In the genomic region with DNA sequence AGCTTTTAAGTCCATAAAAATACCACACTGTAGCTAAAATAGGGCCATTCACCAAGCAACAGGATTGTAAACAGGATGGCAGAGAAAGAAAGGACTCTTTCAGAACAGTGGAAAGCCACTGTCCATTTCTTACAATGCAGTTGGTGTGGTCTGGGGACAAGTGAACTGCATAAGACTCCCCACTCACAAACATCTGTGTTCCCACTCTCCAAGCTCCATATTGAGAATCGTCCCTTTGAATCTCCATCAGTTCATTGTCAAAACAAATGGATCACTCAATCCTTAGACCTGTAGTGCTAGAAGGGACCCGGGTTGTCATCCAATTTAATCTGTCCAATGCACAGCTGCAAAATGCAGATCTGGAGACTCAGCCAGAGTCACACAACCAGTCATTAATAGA, we compare ENCODE assay signal across 16 cellular contexts.
A peak's percentile ranks its signal among the peaks of the same experiment; 100 is the strongest.
DNase-seq lines count a peak whose midpoint lies in the region; ATAC-seq and TF ChIP-seq lines count a peak whose summit lies in the region.
"Had no signal": no experiment of that assay in that cellular context is flagged by ENCODE, and none has a peak within 500 bp of the region (broad histone marks: within the 10 kb centered on the region; RNA-seq: fewer than 3 reads in every experiment).

No MANE protein-coding gene starts in this region.

- no peak for ATAC-seq in GM23338
- no peak for ATAC-seq in activated CD8-positive, alpha-beta T cell treated with anti-CD3 and anti-CD28 coated beads for 36 hours
- ATAC-seq: K562 had no signal

- H3K4me3 ChIP-seq in GM23338 = no peak overlapping the region
- H3K4me3 ChIP-seq: K562 had no signal

- no peak overlapping the region for H3K4me3 Mint-ChIP-seq in GM23338
- no peak overlapping the region for H3K4me3 Mint-ChIP-seq in activated CD8-positive, alpha-beta T cell treated with anti-CD3 and anti-CD28 coated beads for 36 hours
- H3K4me3 Mint-ChIP-seq: CD4-positive, alpha-beta T cell had no signal

- POLR2A ChIA-PET in activated CD8-positive, alpha-beta T cell treated with anti-CD3 and anti-CD28 coated beads for 36 hours (lab: Charles Lee) = no interaction called here

- peaks cover 5% of the 10 kb centered on the region for H3K27me3 Mint-ChIP-seq in GM23338 (ENCODE audit: insufficient read depth, low read depth, poor library complexity)
- peaks cover 2% of the 10 kb centered on the region for H3K27me3 Mint-ChIP-seq in activated CD8-positive, alpha-beta T cell treated with anti-CD3 and anti-CD28 coated beads for 36 hours
- H3K27me3 Mint-ChIP-seq: CD4-positive, alpha-beta T cell had no signal

- no peak overlapping the region for H3K4me2 ChIP-seq in GM23338

- H2AFZ ChIP-seq in GM23338 = peak overlapping the region; percentile 52

- H3K27me3 ChIP-seq in GM23338 (ENCODE audit: insufficient read depth) = no peaks in the 10 kb centered on the region

- H3K36me3 ChIP-seq in GM23338 (ENCODE audit: insufficient read depth) = no peaks in the 10 kb centered on the region

- H3F3A ChIP-seq in GM23338 (replicated peaks; ENCODE audit: low read depth) = no peaks in the 10 kb centered on the region

- no peak overlapping the region for H3K27ac Mint-ChIP-seq in GM23338
- H3K27ac Mint-ChIP-seq in activated CD8-positive, alpha-beta T cell treated with anti-CD3 and anti-CD28 coated beads for 36 hours = no peak overlapping the region
- H3K27ac Mint-ChIP-seq: CD4-positive, alpha-beta T cell had no signal

- H3K9me3 Mint-ChIP-seq in GM23338 = no peaks in the 10 kb centered on the region
- H3K9me3 Mint-ChIP-seq in activated CD8-positive, alpha-beta T cell treated with anti-CD3 and anti-CD28 coated beads for 36 hours = no peaks in the 10 kb centered on the region
- H3K9me3 Mint-ChIP-seq: CD4-positive, alpha-beta T cell had no signal

- CTCF ChIA-PET in activated CD8-positive, alpha-beta T cell treated with anti-CD3 and anti-CD28 coated beads for 36 hours (lab: Charles Lee) = no interaction called here

- DNase-seq in GM23338 (ENCODE audit: low spot score) = no peak
- DNase-seq in caudate nucleus (lab: John Stamatoyannopoulos, UW) = peak in 39 of 61 donors; percentile 4 to 79 (median 36)
- peak; percentile 87 for DNase-seq in midbrain (lab: John Stamatoyannopoulos, UW)
- peak in 40 of 49 donors; percentile 1 to 81 (median 24) for DNase-seq in substantia nigra (lab: John Stamatoyannopoulos, UW)
- DNase-seq in SHP77 treated with DMSO at 0.1 percent for 48 hours (lab: John Stamatoyannopoulos, UW) = no peak
- DNase-seq in activated CD8-positive, alpha-beta T cell treated with anti-CD3 and anti-CD28 coated beads for 36 hours = no peak
- DNase-seq in DMS 273 treated with DMSO at 0.1 percent for 48 hours (lab: John Stamatoyannopoulos, UW) = no peak
- DNase-seq in NCI-H2081 treated with DMSO at 0.1 percent for 48 hours (lab: John Stamatoyannopoulos, UW) = no peak
- DNase-seq: CD4-positive, alpha-beta T cell; DND-41; GDM1; MV-4-11; NCI-H1417; NCI-H187 treated with DMSO at 0.1 percent for 48 hours; SIG-M5 had no signal

- H3K4me1 Mint-ChIP-seq in GM23338 = peaks cover 12% of the 10 kb centered on the region; the same call in 2 of the 3 replicates
- H3K4me1 Mint-ChIP-seq in activated CD8-positive, alpha-beta T cell treated with anti-CD3 and anti-CD28 coated beads for 36 hours (ENCODE audit: low read depth) = no peaks in the 10 kb centered on the region

- no peak for TF ChIP-seq CTCF in GM23338 (conservative IDR thresholded peaks at IDR 0.05; ENCODE audit: low read depth in 2 of 2)
- no peak for TF ChIP-seq CTCF in activated CD8-positive, alpha-beta T cell treated with anti-CD3 and anti-CD28 coated beads for 36 hours (IDR thresholded peaks at IDR 0.05)

- H3K9me2 ChIP-seq in GM23338 (ENCODE audit: insufficient read depth) = peaks cover 17% of the 10 kb centered on the region

- intact Hi-C loops in activated CD8-positive, alpha-beta T cell treated with anti-CD3 and anti-CD28 coated beads for 36 hours (cut with micrococcal nuclease) = no loop called here

- no peaks in the 10 kb centered on the region for H3K79me2 ChIP-seq in GM23338 (replicated peaks; ENCODE audit: insufficient read depth)

- H3K27ac ChIP-seq in GM23338 (ENCODE audit: low read depth) (no peak overlapping the region), caudate nucleus (ENCODE audit: low read depth, low read length) (no peak overlapping the region), substantia nigra (ENCODE audit: low read depth, low read length, poor library complexity, severe bottlenecking) (no peak overlapping the region)

- no peaks in the 10 kb centered on the region for H4K20me1 ChIP-seq in GM23338 (replicated peaks; ENCODE audit: insufficient read depth)

- peaks cover 5% of the 10 kb centered on the region for H3K4me1 ChIP-seq in GM23338 (ENCODE audit: insufficient read depth)

- no peaks in the 10 kb centered on the region for H3K36me3 Mint-ChIP-seq in GM23338 (ENCODE audit: low read depth)
- H3K36me3 Mint-ChIP-seq in activated CD8-positive, alpha-beta T cell treated with anti-CD3 and anti-CD28 coated beads for 36 hours (ENCODE audit: low read depth) = no peaks in the 10 kb centered on the region

TF ChIP-seq in GM23338, 12 proteins besides CTCF, POLR2A, EP300 and RAD21 (continues in another document):
- TF ChIP-seq STAT1 (IDR thresholded peaks at IDR 0.05; ENCODE audit: unreplicated experiment) (no peak), CREB1 (CRISPR knock-in tag; IDR thresholded peaks at IDR 0.05; ENCODE audit: low read depth) (no peak)
- TF ChIP-seq, protein P1, sequence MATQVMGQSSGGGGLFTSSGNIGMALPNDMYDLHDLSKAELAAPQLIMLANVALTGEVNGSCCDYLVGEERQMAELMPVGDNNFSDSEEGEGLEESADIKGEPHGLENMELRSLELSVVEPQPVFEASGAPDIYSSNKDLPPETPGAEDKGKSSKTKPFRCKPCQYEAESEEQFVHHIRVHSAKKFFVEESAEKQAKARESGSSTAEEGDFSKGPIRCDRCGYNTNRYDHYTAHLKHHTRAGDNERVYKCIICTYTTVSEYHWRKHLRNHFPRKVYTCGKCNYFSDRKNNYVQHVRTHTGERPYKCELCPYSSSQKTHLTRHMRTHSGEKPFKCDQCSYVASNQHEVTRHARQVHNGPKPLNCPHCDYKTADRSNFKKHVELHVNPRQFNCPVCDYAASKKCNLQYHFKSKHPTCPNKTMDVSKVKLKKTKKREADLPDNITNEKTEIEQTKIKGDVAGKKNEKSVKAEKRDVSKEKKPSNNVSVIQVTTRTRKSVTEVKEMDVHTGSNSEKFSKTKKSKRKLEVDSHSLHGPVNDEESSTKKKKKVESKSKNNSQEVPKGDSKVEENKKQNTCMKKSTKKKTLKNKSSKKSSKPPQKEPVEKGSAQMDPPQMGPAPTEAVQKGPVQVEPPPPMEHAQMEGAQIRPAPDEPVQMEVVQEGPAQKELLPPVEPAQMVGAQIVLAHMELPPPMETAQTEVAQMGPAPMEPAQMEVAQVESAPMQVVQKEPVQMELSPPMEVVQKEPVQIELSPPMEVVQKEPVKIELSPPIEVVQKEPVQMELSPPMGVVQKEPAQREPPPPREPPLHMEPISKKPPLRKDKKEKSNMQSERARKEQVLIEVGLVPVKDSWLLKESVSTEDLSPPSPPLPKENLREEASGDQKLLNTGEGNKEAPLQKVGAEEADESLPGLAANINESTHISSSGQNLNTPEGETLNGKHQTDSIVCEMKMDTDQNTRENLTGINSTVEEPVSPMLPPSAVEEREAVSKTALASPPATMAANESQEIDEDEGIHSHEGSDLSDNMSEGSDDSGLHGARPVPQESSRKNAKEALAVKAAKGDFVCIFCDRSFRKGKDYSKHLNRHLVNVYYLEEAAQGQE (IDR thresholded peaks at IDR 0.05; ENCODE audit: unreplicated experiment) = no peak

Comparison
In these comparisons a context has a peak if more than half of its experiments do, and no peak if none do; other contexts are left out.
1. DNase-seq: peak in caudate nucleus (39 of 61), midbrain (single experiment) and substantia nigra (40 of 49); none in GM23338 (single experiment), SHP77 treated with DMSO at 0.1 percent for 48 hours (single experiment), activated CD8-positive, alpha-beta T cell treated with anti-CD3 and anti-CD28 coated beads for 36 hours (single experiment), DMS 273 treated with DMSO at 0.1 percent for 48 hours (single experiment) and NCI-H2081 treated with DMSO at 0.1 percent for 48 hours (single experiment).